28 cellular contexts compared by ENCODE assay signal in the genomic region with DNA sequence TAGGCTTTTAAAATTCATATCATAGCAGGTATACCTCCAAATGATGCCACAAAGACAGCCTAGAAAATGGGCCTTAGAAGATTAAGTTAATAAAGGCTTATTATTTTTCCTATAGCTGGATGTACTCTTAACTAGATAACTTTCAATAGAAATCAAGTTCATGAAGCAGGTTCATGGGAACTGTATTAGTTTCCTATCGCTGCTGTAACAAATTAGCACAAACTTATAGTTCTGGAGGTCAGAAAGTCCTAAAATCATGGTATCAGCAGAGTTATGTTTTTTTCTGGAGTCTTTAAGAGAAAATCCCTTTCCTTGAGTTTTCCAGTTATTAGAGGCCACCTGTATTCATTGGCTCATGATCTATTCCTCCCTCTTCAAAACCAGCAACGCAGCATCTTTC.
"Had no signal": no experiment of that assay in that cellular context is flagged by ENCODE, and none has a peak within 500 bp of the region (broad histone marks: within the 10 kb centered on the region; RNA-seq: fewer than 3 reads in every experiment).

No MANE protein-coding gene starts in this region.

- H3K4me1 ChIP-seq: colonic mucosa, foreskin keratinocyte had no signal

- ATAC-seq: effector memory CD8-positive, alpha-beta T cell; esophagus mucosa; foreskin keratinocyte; gastrocnemius medialis; gastroesophageal sphincter; heart left ventricle; heart right ventricle had no signal

- FAIRE-seq: colon, endometrium, endothelial cell of umbilical vein, frontal cortex had no signal

- H3K36me3 ChIP-seq: colonic mucosa, esophagus muscularis mucosa, esophagus squamous epithelium, gastrocnemius medialis, gastroesophageal sphincter had no signal

- H3K9me3 ChIP-seq: colonic mucosa, esophagus muscularis mucosa, esophagus squamous epithelium, gastrocnemius medialis had no signal

- H3K27ac ChIP-seq: colonic mucosa, coronary artery, dorsolateral prefrontal cortex, epithelial cell of prostate, esophagus muscularis mucosa, esophagus squamous epithelium, foreskin keratinocyte, gastrocnemius medialis, gastroesophageal sphincter, heart left ventricle had no signal

- H3K27me3 ChIP-seq: colonic mucosa, dorsolateral prefrontal cortex, esophagus muscularis mucosa, esophagus squamous epithelium, foreskin keratinocyte, gastrocnemius medialis, gastroesophageal sphincter, heart left ventricle, heart right ventricle had no signal

- H3K4me3 ChIP-seq: colonic mucosa, coronary artery, dorsolateral prefrontal cortex, esophagus muscularis mucosa, esophagus squamous epithelium, gastrocnemius medialis, gastroesophageal sphincter, heart left ventricle, heart right ventricle had no signal

- DNase-seq: colonic mucosa; cortex of kidney; dermis blood vessel endothelial cell; dorsolateral prefrontal cortex; effector CD4-positive, alpha-beta T cell; effector CD8-positive, alpha-beta T cell; effector memory CD4-positive, alpha-beta T cell; effector memory CD8-positive, alpha-beta T cell; endodermal cell; erythroblast; esophagus squamous epithelium; foreskin fibroblast; foreskin keratinocyte; foreskin melanocyte; gastrocnemius medialis; glutamatergic neuron; head of caudate nucleus; heart left ventricle; heart right ventricle had no signal
